In genomic region chr16:79747688-79748087, GRCh38 we compare ENCODE assay signal across 30 cellular contexts.
"Had no signal": no experiment of that assay in that cellular context is flagged by ENCODE, and none has a peak within 500 bp of the region (broad histone marks: within the 10 kb centered on the region; RNA-seq: fewer than 3 reads in every experiment).

No MANE protein-coding gene starts in this region.

- H3K4me3 ChIP-seq: ascending aorta had no signal

- H3K4me3 Mint-ChIP-seq: activated CD4-positive, alpha-beta memory T cell treated with anti-CD3 and anti-CD28 coated beads for 36 hours; activated CD4-positive, alpha-beta T cell treated with anti-CD3 and anti-CD28 coated beads for 36 hours; activated CD4-positive, alpha-beta T cell treated with anti-CD3 and anti-CD28 coated beads, Interleukin-2, amount 10 ng/mL, durations not matched to agents 24 days and 14 days; activated CD8-positive, alpha-beta memory T cell treated with anti-CD3 and anti-CD28 coated beads, Interleukin-2, amount 10 ng/mL, durations not matched to agents 7 days and 5 days; activated CD8-positive, alpha-beta T cell treated with anti-CD3 and anti-CD28 coated beads, Interleukin-2, amount 10 ng/mL, durations not matched to agents 7 days and 5 days; activated naive CD4-positive, alpha-beta T cell treated with anti-CD3 and anti-CD28 coated beads for 36 hours; activated naive CD4-positive, alpha-beta T cell treated with anti-CD3 and anti-CD28 coated beads, Interleukin-2, amount 50 U/mL, for 24 hours; activated naive CD8-positive, alpha-beta T cell treated with anti-CD3 and anti-CD28 coated beads, Interleukin-2, amount 10 ng/mL, durations not matched to agents 7 days and 5 days; activated T-helper 1 cell treated with anti-CD3 and anti-CD28 coated beads, Interleukin-12 subunit alpha, Interleukin-12 subunit beta, Interleukin-2, Interleukin-4 antibody, amounts not matched to agents 30 ng/mL and 10 ng/mL and 1 ng/mL, durations not matched to agents 14 hours and 24 hours and 36 hours; brain; effector memory CD8-positive, alpha-beta T cell had no signal

- H3K36me3 ChIP-seq: ascending aorta had no signal

- H3K27me3 ChIP-seq: ascending aorta had no signal

- H3K36me3 Mint-ChIP-seq: activated CD4-positive, alpha-beta memory T cell treated with anti-CD3 and anti-CD28 coated beads for 36 hours; activated CD8-positive, alpha-beta memory T cell treated with anti-CD3 and anti-CD28 coated beads, Interleukin-2, amount 10 ng/mL, durations not matched to agents 7 days and 5 days; activated naive CD8-positive, alpha-beta T cell treated with anti-CD3 and anti-CD28 coated beads, Interleukin-2, amount 10 ng/mL, durations not matched to agents 7 days and 5 days; brain had no signal

- H3K4me1 Mint-ChIP-seq: activated CD8-positive, alpha-beta memory T cell treated with anti-CD3 and anti-CD28 coated beads, Interleukin-2, amount 10 ng/mL, durations not matched to agents 7 days and 5 days; activated naive CD4-positive, alpha-beta T cell treated with anti-CD3 and anti-CD28 coated beads, Interleukin-2, amount 50 U/mL, for 24 hours; activated naive CD8-positive, alpha-beta T cell treated with anti-CD3 and anti-CD28 coated beads, Interleukin-2, amount 10 ng/mL, durations not matched to agents 7 days and 5 days had no signal

- DNase-seq: activated CD4-positive, alpha-beta memory T cell treated with anti-CD3 and anti-CD28 coated beads for 36 hours; activated CD4-positive, alpha-beta T cell treated with anti-CD3 and anti-CD28 coated beads for 36 hours; activated CD4-positive, alpha-beta T cell treated with anti-CD3 and anti-CD28 coated beads, Interleukin-2, amount 10 ng/mL, durations not matched to agents 24 days and 14 days; activated CD4-positive, CD25-positive, alpha-beta regulatory T cell; activated CD4-positive, CD25-positive, alpha-beta regulatory T cell treated with anti-CD3 and anti-CD28 coated beads, Interleukin-2, amount 50 U/mL, for 72 hours; activated CD8-positive, alpha-beta memory T cell treated with anti-CD3 and anti-CD28 coated beads, Interleukin-2, amount 10 ng/mL, durations not matched to agents 7 days and 5 days; activated CD8-positive, alpha-beta memory T cell treated with anti-CD3 and anti-CD28 coated beads, Interleukin-2, amount 50 U/mL, for 4 hours; activated CD8-positive, alpha-beta T cell treated with anti-CD3 and anti-CD28 coated beads, Interleukin-2, amount 10 ng/mL, durations not matched to agents 7 days and 5 days; activated effector memory CD4-positive, alpha-beta T cell treated with anti-CD3 and anti-CD28 coated beads, Interleukin-2, amount 50 U/mL, for 16 hours; activated naive CD4-positive, alpha-beta T cell treated with anti-CD3 and anti-CD28 coated beads for 36 hours; activated naive CD8-positive, alpha-beta T cell treated with anti-CD3 and anti-CD28 coated beads, Interleukin-2, amount 10 ng/mL, durations not matched to agents 7 days and 5 days; activated T-cell treated with anti-CD3 and anti-CD28 coated beads, Interleukin-2, amount 50 U/mL, for 1 hour; activated T-cell treated with anti-CD3 and anti-CD28 coated beads, Interleukin-2, amount 50 U/mL, for 48 hours; caudate nucleus; cortex of kidney; dermis blood vessel endothelial cell; effector CD4-positive, alpha-beta T cell; effector memory CD8-positive, alpha-beta T cell; foreskin fibroblast; head of caudate nucleus; T-helper 1 cell; T-helper 2 cell had no signal

- H3K27ac ChIP-seq: ascending aorta, epithelial cell of prostate had no signal

- ATAC-seq: activated CD4-positive, alpha-beta T cell treated with anti-CD3 and anti-CD28 coated beads for 36 hours; activated CD8-positive, alpha-beta memory T cell treated with anti-CD3 and anti-CD28 coated beads, Interleukin-2, amount 10 ng/mL, durations not matched to agents 7 days and 5 days; activated CD8-positive, alpha-beta T cell treated with anti-CD3 and anti-CD28 coated beads, Interleukin-2, amount 10 ng/mL, durations not matched to agents 7 days and 5 days; effector memory CD8-positive, alpha-beta T cell had no signal

- H3K27ac Mint-ChIP-seq: activated CD4-positive, alpha-beta memory T cell treated with anti-CD3 and anti-CD28 coated beads for 36 hours; activated CD4-positive, alpha-beta T cell treated with anti-CD3 and anti-CD28 coated beads for 36 hours; activated CD4-positive, alpha-beta T cell treated with anti-CD3 and anti-CD28 coated beads, Interleukin-2, amount 10 ng/mL, durations not matched to agents 24 days and 14 days; activated CD8-positive, alpha-beta memory T cell treated with anti-CD3 and anti-CD28 coated beads, Interleukin-2, amount 10 ng/mL, durations not matched to agents 7 days and 5 days; activated CD8-positive, alpha-beta T cell treated with anti-CD3 and anti-CD28 coated beads, Interleukin-2, amount 10 ng/mL, durations not matched to agents 7 days and 5 days; activated naive CD4-positive, alpha-beta T cell treated with anti-CD3 and anti-CD28 coated beads for 36 hours; activated naive CD4-positive, alpha-beta T cell treated with anti-CD3 and anti-CD28 coated beads, Interleukin-2, amount 50 U/mL, for 24 hours; activated naive CD8-positive, alpha-beta T cell treated with anti-CD3 and anti-CD28 coated beads, Interleukin-2, amount 10 ng/mL, durations not matched to agents 7 days and 5 days; activated T-helper 1 cell treated with anti-CD3 and anti-CD28 coated beads, Interleukin-12 subunit alpha, Interleukin-12 subunit beta, Interleukin-2, Interleukin-4 antibody, amounts not matched to agents 30 ng/mL and 10 ng/mL and 1 ng/mL, durations not matched to agents 14 hours and 24 hours and 36 hours; activated T-helper 2 cell treated with anti-CD3 and anti-CD28 coated beads, Interferon-gamma antibody, Interleukin-2, Interleukin-4, amounts not matched to agents 10 μg/mL and 5 μg/mL and 100 μg/mL, durations not matched to agents 14 hours and 24 hours and 36 hours; brain; effector memory CD8-positive, alpha-beta T cell had no signal

- FAIRE-seq: colon, frontal cortex had no signal

- H3K9me3 ChIP-seq: ascending aorta had no signal
